In genomic region chr17:40321502-40322416, GRCh38 we compare ENCODE assay signal across 8 cellular contexts. TPM values are rescaled to one million over a fixed set of nuclear protein-coding genes. Genes with fewer than 3 reads are reported as not detected.
DNase-seq lines count a peak whose midpoint lies in the region; ATAC-seq and TF ChIP-seq lines count a peak whose summit lies in the region.

No MANE protein-coding gene starts in this region.

- TF ChIP-seq CTCF in left ventricle myocardium inferior (IDR thresholded peaks at IDR 0.05; ENCODE audit: borderline replicate concordance), result no peak

- no peak for DNase-seq in activated T-helper 1 cell treated with anti-CD3 and anti-CD28 coated beads, Interleukin-12 subunit alpha, Interleukin-12 subunit beta, Interleukin-2, Interleukin-4 antibody, amounts not matched to agents 30 ng/mL and 10 ng/mL and 1 ng/mL, durations not matched to agents 14 hours and 24 hours and 36 hours (ENCODE audit: low spot score)
- DNase-seq in left ventricle myocardium inferior, result peak; percentile 79
- DNase-seq in stimulated activated naive CD8-positive, alpha-beta T cell treated with anti-CD3 and anti-CD28 coated beads, Interleukin-15, amount 100 ng/mL, for 72 hours, result no peak
- DNase-seq in H4 (ENCODE audit: low spot score), result no peak
- no peak for DNase-seq in DMS79 (lab: John Stamatoyannopoulos, UW)

- H3K4me3 ChIP-seq in HUES6 (ENCODE audit: low read depth, low read length) (0 out of 2 replicates have a peak overlapping the region, but pooled peaks have one; percentile 3), left ventricle myocardium inferior (peak overlapping the region; percentile 78)

- H3K9me3 ChIP-seq in HUES6 (ENCODE audit: control insufficient read depth, insufficient read depth, low read depth, low read length), result no peaks in the 10 kb centered on the region
- no peaks in the 10 kb centered on the region for H3K9me3 ChIP-seq in left ventricle myocardium inferior (replicated peaks)

- peak overlapping the region; percentile 95 for H3K4me3 Mint-ChIP-seq in activated T-helper 1 cell treated with anti-CD3 and anti-CD28 coated beads, Interleukin-12 subunit alpha, Interleukin-12 subunit beta, Interleukin-2, Interleukin-4 antibody, amounts not matched to agents 30 ng/mL and 10 ng/mL and 1 ng/mL, durations not matched to agents 14 hours and 24 hours and 36 hours
- peak overlapping the region; percentile 88 to 96 for H3K4me3 Mint-ChIP-seq in stimulated activated naive CD8-positive, alpha-beta T cell treated with anti-CD3 and anti-CD28 coated beads, Interleukin-15, amount 100 ng/mL, for 72 hours

- peaks cover 3% of the 10 kb centered on the region for H3K27me3 Mint-ChIP-seq in activated T-helper 1 cell treated with anti-CD3 and anti-CD28 coated beads, Interleukin-12 subunit alpha, Interleukin-12 subunit beta, Interleukin-2, Interleukin-4 antibody, amounts not matched to agents 30 ng/mL and 10 ng/mL and 1 ng/mL, durations not matched to agents 14 hours and 24 hours and 36 hours (ENCODE audit: insufficient read depth)
- no peaks in the 10 kb centered on the region for H3K27me3 Mint-ChIP-seq in stimulated activated naive CD8-positive, alpha-beta T cell treated with anti-CD3 and anti-CD28 coated beads, Interleukin-15, amount 100 ng/mL, for 72 hours

- peak overlapping the region; percentile 98 for H3K27ac Mint-ChIP-seq in activated T-helper 1 cell treated with anti-CD3 and anti-CD28 coated beads, Interleukin-12 subunit alpha, Interleukin-12 subunit beta, Interleukin-2, Interleukin-4 antibody, amounts not matched to agents 30 ng/mL and 10 ng/mL and 1 ng/mL, durations not matched to agents 14 hours and 24 hours and 36 hours
- peak overlapping the region; percentile 99 to 100 for H3K27ac Mint-ChIP-seq in stimulated activated naive CD8-positive, alpha-beta T cell treated with anti-CD3 and anti-CD28 coated beads, Interleukin-15, amount 100 ng/mL, for 72 hours

- H3K4me1 ChIP-seq in HUES6 (ENCODE audit: control insufficient read depth, insufficient read depth, low read length), result peaks cover 41% of the 10 kb centered on the region
- H3K4me1 ChIP-seq in left ventricle myocardium inferior, result peaks cover 98% of the 10 kb centered on the region

- ATAC-seq in stimulated activated naive CD8-positive, alpha-beta T cell treated with anti-CD3 and anti-CD28 coated beads, Interleukin-15, amount 100 ng/mL, for 72 hours, result no peak
- no peak for ATAC-seq in HG02870 (IDR thresholded peaks at IDR 0.05; ENCODE audit: unreplicated experiment)
- no peak for ATAC-seq in GM18861 (IDR thresholded peaks at IDR 0.05; ENCODE audit: unreplicated experiment)

- H3K27me3 ChIP-seq in HUES6 (ENCODE audit: control insufficient read depth, insufficient read depth, low read length) (peaks cover 16% of the 10 kb centered on the region), left ventricle myocardium inferior (ENCODE audit: low read depth) (no peaks in the 10 kb centered on the region)

- intact Hi-C loops in activated T-helper 1 cell treated with anti-CD3 and anti-CD28 coated beads, Interleukin-12 subunit alpha, Interleukin-12 subunit beta, Interleukin-2, Interleukin-4 antibody, amounts not matched to agents 30 ng/mL and 10 ng/mL and 1 ng/mL, durations not matched to agents 14 hours and 24 hours and 36 hours (cut with micrococcal nuclease), result loop anchor here (1.0 to 10.0 kb wide), 8 partner anchors 18 to 1343 kb away; partner anchors contain the start of gene CDC6
- intact Hi-C loops in left ventricle myocardium inferior (cut with micrococcal nuclease), result no loop called here

- no peaks in the 10 kb centered on the region for H3K36me3 Mint-ChIP-seq in activated T-helper 1 cell treated with anti-CD3 and anti-CD28 coated beads, Interleukin-12 subunit alpha, Interleukin-12 subunit beta, Interleukin-2, Interleukin-4 antibody, amounts not matched to agents 30 ng/mL and 10 ng/mL and 1 ng/mL, durations not matched to agents 14 hours and 24 hours and 36 hours (ENCODE audit: low read depth)

- H3K27ac ChIP-seq in HUES6 (ENCODE audit: low read depth, low read length) (no peak overlapping the region), left ventricle myocardium inferior (replicated peaks) (peak overlapping the region; percentile 90)

- H3K9me3 Mint-ChIP-seq in activated T-helper 1 cell treated with anti-CD3 and anti-CD28 coated beads, Interleukin-12 subunit alpha, Interleukin-12 subunit beta, Interleukin-2, Interleukin-4 antibody, amounts not matched to agents 30 ng/mL and 10 ng/mL and 1 ng/mL, durations not matched to agents 14 hours and 24 hours and 36 hours, result no peaks in the 10 kb centered on the region
- H3K9me3 Mint-ChIP-seq in stimulated activated naive CD8-positive, alpha-beta T cell treated with anti-CD3 and anti-CD28 coated beads, Interleukin-15, amount 100 ng/mL, for 72 hours, result no peaks in the 10 kb centered on the region

- H3K36me3 ChIP-seq in HUES6 (ENCODE audit: control insufficient read depth, insufficient read depth, low read length), result no peaks in the 10 kb centered on the region
- H3K36me3 ChIP-seq in left ventricle myocardium inferior, result no peaks in the 10 kb centered on the region

- no peak overlapping the region for H3K9ac ChIP-seq in HUES6 (ENCODE audit: low read length)

- peaks cover 92% of the 10 kb centered on the region for H3K4me1 Mint-ChIP-seq in activated T-helper 1 cell treated with anti-CD3 and anti-CD28 coated beads, Interleukin-12 subunit alpha, Interleukin-12 subunit beta, Interleukin-2, Interleukin-4 antibody, amounts not matched to agents 30 ng/mL and 10 ng/mL and 1 ng/mL, durations not matched to agents 14 hours and 24 hours and 36 hours (ENCODE audit: low read depth)
- H3K4me1 Mint-ChIP-seq in stimulated activated naive CD8-positive, alpha-beta T cell treated with anti-CD3 and anti-CD28 coated beads, Interleukin-15, amount 100 ng/mL, for 72 hours, result peaks cover 75% of the 10 kb centered on the region

RNA-seq across cellular contexts. Expression of gene RARA, which starts 12.8 kb away (rescaled TPM):
- 19.3 and 19.9 TPM in 2 replicates for total RNA-seq in activated T-helper 1 cell treated with anti-CD3 and anti-CD28 coated beads, Interleukin-12 subunit alpha, Interleukin-12 subunit beta, Interleukin-2, Interleukin-4 antibody, amounts not matched to agents 30 ng/mL and 10 ng/mL and 1 ng/mL, durations not matched to agents 14 hours and 24 hours and 36 hours
- 17.1 TPM for total RNA-seq in left ventricle myocardium inferior
- 17.7 and 19.7 TPM in 2 replicates for total RNA-seq in H4 (2014; rRNA removed; shearing (Covaris generic))

RNA-seq across cellular contexts. Expression of gene CDC6, which starts 34.1 kb away (rescaled TPM):
- total RNA-seq in activated T-helper 1 cell treated with anti-CD3 and anti-CD28 coated beads, Interleukin-12 subunit alpha, Interleukin-12 subunit beta, Interleukin-2, Interleukin-4 antibody, amounts not matched to agents 30 ng/mL and 10 ng/mL and 1 ng/mL, durations not matched to agents 14 hours and 24 hours and 36 hours, result 130 and 135 TPM in 2 replicates
- 0.55 TPM for total RNA-seq in left ventricle myocardium inferior
- total RNA-seq in H4 (2014; rRNA removed; shearing (Covaris generic)), result 48.0 and 62.5 TPM in 2 replicates

RNA-seq across cellular contexts. Expression of gene GJD3, which starts 42.8 kb away (rescaled TPM):
- 0.44 and 0.56 TPM in 2 replicates for total RNA-seq in activated T-helper 1 cell treated with anti-CD3 and anti-CD28 coated beads, Interleukin-12 subunit alpha, Interleukin-12 subunit beta, Interleukin-2, Interleukin-4 antibody, amounts not matched to agents 30 ng/mL and 10 ng/mL and 1 ng/mL, durations not matched to agents 14 hours and 24 hours and 36 hours
- 0.88 TPM for total RNA-seq in left ventricle myocardium inferior
- not detected in 2 replicates for total RNA-seq in H4 (2014; rRNA removed; shearing (Covaris generic))

Comparison
In these comparisons a context has a peak if more than half of its experiments do, and no peak if none do; other contexts are left out.
1. RNA of gene CDC6, which starts 34.1 kb away (total RNA-seq): 130 to 135 TPM in activated T-helper 1 cell treated with anti-CD3 and anti-CD28 coated beads, Interleukin-12 subunit alpha, Interleukin-12 subunit beta, Interleukin-2, Interleukin-4 antibody, amounts not matched to agents 30 ng/mL and 10 ng/mL and 1 ng/mL, durations not matched to agents 14 hours and 24 hours and 36 hours and 48.0 to 62.5 TPM in H4; 0.55 TPM in left ventricle myocardium inferior (single experiment); every median in the first group is over 10 times any median in the second.